9 cellular contexts compared by ENCODE assay signal in genomic region chr14:68285421-68286179, GRCh38.
DNase-seq lines count a peak whose midpoint lies in the region; ATAC-seq, FAIRE-seq and TF ChIP-seq lines count a peak whose summit lies in the region.
"Had no signal": no experiment of that assay in that cellular context is flagged by ENCODE, and none has a peak within 500 bp of the region (broad histone marks: within the 10 kb centered on the region; RNA-seq: fewer than 3 reads in every experiment).

No MANE protein-coding gene starts in this region.

- intact Hi-C loops in Right ventricle myocardium superior (cut with DNase I) (no loop called here), kidney (cut with DNase I) (no loop called here)
- intact Hi-C loops in naive thymus-derived CD4-positive, alpha-beta T cell (cut with micrococcal nuclease), result loop anchor here (5.0 to 10.0 kb wide), 4 partner anchors 33 to 499 kb away; no protein-coding TSS in a partner anchor

- H3K9me3 ChIP-seq in cardiac muscle cell (ENCODE audit: low read depth) (no peaks in the 10 kb centered on the region), upper lobe of left lung (no peaks in the 10 kb centered on the region), kidney (ENCODE audit: control insufficient read depth in 1 of 2, low read length in 2 of 2) (no peaks in the 10 kb centered on the region)
- H3K9me3 ChIP-seq in naive thymus-derived CD4-positive, alpha-beta T cell (ENCODE audit: control insufficient read depth in 2 of 3, low read length in 3 of 3), result no peaks in the 10 kb centered on the region
- H3K9me3 ChIP-seq: SJSA1 had no signal

- TF ChIP-seq EP300 in upper lobe of left lung (IDR thresholded peaks at IDR 0.05), result no peak

- no peaks in the 10 kb centered on the region for H3K27me3 ChIP-seq in cardiac muscle cell
- H3K27me3 ChIP-seq in naive thymus-derived CD4-positive, alpha-beta T cell (ENCODE audit: control insufficient read depth in 2 of 2, insufficient read depth in 2 of 2, low read length in 2 of 2), result no peaks in the 10 kb centered on the region
- no peaks in the 10 kb centered on the region for H3K27me3 ChIP-seq in upper lobe of left lung
- H3K27me3 ChIP-seq: SJSA1 had no signal

- ATAC-seq in Right ventricle myocardium superior (ENCODE audit: poor library complexity) (no peak), upper lobe of left lung (ENCODE audit: low FRiP score in 2 of 2) (peak; percentile 37 to 45), HG03571 (IDR thresholded peaks at IDR 0.05; ENCODE audit: unreplicated experiment) (no peak)
- ATAC-seq in naive thymus-derived CD4-positive, alpha-beta T cell, result peak; percentile 61

- peak overlapping the region; percentile 39 to 86 (median 64) for H3K4me3 Mint-ChIP-seq in naive thymus-derived CD4-positive, alpha-beta T cell

- H3K36me3 Mint-ChIP-seq in naive thymus-derived CD4-positive, alpha-beta T cell, result peaks cover 0 to 8% (median 0%) of the 10 kb centered on the region in 5 donors

- no peak for TF ChIP-seq POLR2A in upper lobe of left lung (IDR thresholded peaks at IDR 0.05)
- TF ChIP-seq POLR2A in erythroblast (IDR thresholded peaks at IDR 0.05; ENCODE audit: low read length), result no peak

- TF ChIP-seq CTCF in cardiac muscle cell (IDR thresholded peaks at IDR 0.05; ENCODE audit: low read depth, low read length) (no peak), upper lobe of left lung (IDR thresholded peaks at IDR 0.05) (no peak), kidney (IDR thresholded peaks at IDR 0.05; ENCODE audit: borderline replicate concordance, extremely low read depth, insufficient read depth) (no peak)

- no peak overlapping the region for H3K9ac ChIP-seq in kidney (ENCODE audit: low read length in 2 of 2)

- H3K27ac ChIP-seq in cardiac muscle cell (peak overlapping the region; percentile 69), upper lobe of left lung (peak overlapping the region; percentile 16 to 68 (median 62)), kidney (ENCODE audit: low read depth in 2 of 2, low read length in 2 of 2) (peak overlapping the region in 1 of 2 donors; percentile 32)
- H3K27ac ChIP-seq in naive thymus-derived CD4-positive, alpha-beta T cell (ENCODE audit: low read depth, low read length), result peak overlapping the region; percentile 74
- H3K27ac ChIP-seq: SJSA1 had no signal

- H3K4me3 ChIP-seq in cardiac muscle cell, result no peak overlapping the region
- H3K4me3 ChIP-seq in naive thymus-derived CD4-positive, alpha-beta T cell (ENCODE audit: low read length), result no peak overlapping the region
- H3K4me3 ChIP-seq in upper lobe of left lung, result no peak overlapping the region
- no peak overlapping the region for H3K4me3 ChIP-seq in kidney (ENCODE audit: low read length in 2 of 2)
- H3K4me3 ChIP-seq: SJSA1 had no signal

- peak overlapping the region; percentile 81 to 99 (median 97) for H3K27ac Mint-ChIP-seq in naive thymus-derived CD4-positive, alpha-beta T cell

- POLR2A ChIA-PET in naive thymus-derived CD4-positive, alpha-beta T cell (lab: Charles Lee), result interaction anchor here (0.9 to 8.6 kb wide), 15 partner anchors 8 to 531 kb away, joined by 3 to 180 read pairs (median 6); partner anchors contain the start of gene ZFP36L1

- FAIRE-seq in kidney (lab: Jason Lieb, UNC), result no peak

- DNase-seq in cardiac muscle cell (ENCODE audit: low read depth in 1 of 2, low spot score in 1 of 2) (peak in 1 of 2 donors; percentile 58), Right ventricle myocardium superior (no peak), upper lobe of left lung (peak in 1 of 2 donors; percentile 31), erythroblast (lab: John Stamatoyannopoulos, UW) (no peak), kidney (no peak)
- peak; percentile 41 for DNase-seq in activated CD8-positive, alpha-beta memory T cell treated with anti-CD3 and anti-CD28 coated beads, Interleukin-2, amount 50 U/mL, for 24 hours (ENCODE audit: extremely low read depth)
- peak in 8 of 9 donors; percentile 39 to 70 (median 58) for DNase-seq in naive thymus-derived CD4-positive, alpha-beta T cell

- no peaks in the 10 kb centered on the region for H3K27me3 Mint-ChIP-seq in naive thymus-derived CD4-positive, alpha-beta T cell

- CTCF ChIA-PET in naive thymus-derived CD4-positive, alpha-beta T cell (lab: Charles Lee), result interaction anchor here (0.6 to 3.1 kb wide), 8 partner anchors 9 to 529 kb away, joined by 3 to 26 read pairs (median 4); no protein-coding TSS in a partner anchor

- H3K36me3 ChIP-seq in cardiac muscle cell (no peaks in the 10 kb centered on the region), upper lobe of left lung (no peaks in the 10 kb centered on the region), kidney (ENCODE audit: control insufficient read depth in 1 of 2, insufficient read depth in 2 of 2, low read length in 2 of 2) (no peaks in the 10 kb centered on the region)
- no peaks in the 10 kb centered on the region for H3K36me3 ChIP-seq in naive thymus-derived CD4-positive, alpha-beta T cell (ENCODE audit: control insufficient read depth in 2 of 3, insufficient read depth in 3 of 3, low read length in 3 of 3)
- H3K36me3 ChIP-seq: SJSA1 had no signal

- 59 to 67% methylated on average over 8 to 11 of the region's 11 CpGs for WGBS in upper lobe of left lung, 2 donors

- peaks cover 40 to 84% (median 74%) of the 10 kb centered on the region in 7 donors for H3K4me1 Mint-ChIP-seq in naive thymus-derived CD4-positive, alpha-beta T cell

- H3K4me1 ChIP-seq in cardiac muscle cell (ENCODE audit: low read depth) (peaks cover 21% of the 10 kb centered on the region), upper lobe of left lung (peaks cover 20 to 37% (median 26%) of the 10 kb centered on the region in 4 donors), kidney (ENCODE audit: control insufficient read depth in 1 of 2, insufficient read depth in 1 of 2, low read depth in 1 of 2, low read length in 2 of 2) (peaks cover 12 to 15% of the 10 kb centered on the region in 2 donors)
- peaks cover 36 to 63% of the 10 kb centered on the region in 2 donors for H3K4me1 ChIP-seq in naive thymus-derived CD4-positive, alpha-beta T cell (ENCODE audit: control insufficient read depth in 2 of 2, insufficient read depth in 2 of 2, low read length in 2 of 2)
- H3K4me1 ChIP-seq: SJSA1 had no signal

- peaks cover 0 to 1% (median 0%) of the 10 kb centered on the region in 11 donors for H3K9me3 Mint-ChIP-seq in naive thymus-derived CD4-positive, alpha-beta T cell

Comparison
In these comparisons a context has a peak if more than half of its experiments do, and no peak if none do; other contexts are left out.
1. DNase-seq: peak in activated CD8-positive, alpha-beta memory T cell treated with anti-CD3 and anti-CD28 coated beads, Interleukin-2, amount 50 U/mL, for 24 hours (single experiment) and naive thymus-derived CD4-positive, alpha-beta T cell (8 of 9); none in Right ventricle myocardium superior (single experiment), erythroblast (0 of 2) and kidney (single experiment).
2. ATAC-seq: peak in naive thymus-derived CD4-positive, alpha-beta T cell (single experiment) and upper lobe of left lung (2 of 2); none in Right ventricle myocardium superior (single experiment) and HG03571 (single experiment).
3. intact Hi-C loops: an anchor here in naive thymus-derived CD4-positive, alpha-beta T cell (5.0 to 10.0 kb wide); none called in Right ventricle myocardium superior and kidney.